Comparison of ENCODE assay signal across 15 cellular contexts in the genomic region with DNA sequence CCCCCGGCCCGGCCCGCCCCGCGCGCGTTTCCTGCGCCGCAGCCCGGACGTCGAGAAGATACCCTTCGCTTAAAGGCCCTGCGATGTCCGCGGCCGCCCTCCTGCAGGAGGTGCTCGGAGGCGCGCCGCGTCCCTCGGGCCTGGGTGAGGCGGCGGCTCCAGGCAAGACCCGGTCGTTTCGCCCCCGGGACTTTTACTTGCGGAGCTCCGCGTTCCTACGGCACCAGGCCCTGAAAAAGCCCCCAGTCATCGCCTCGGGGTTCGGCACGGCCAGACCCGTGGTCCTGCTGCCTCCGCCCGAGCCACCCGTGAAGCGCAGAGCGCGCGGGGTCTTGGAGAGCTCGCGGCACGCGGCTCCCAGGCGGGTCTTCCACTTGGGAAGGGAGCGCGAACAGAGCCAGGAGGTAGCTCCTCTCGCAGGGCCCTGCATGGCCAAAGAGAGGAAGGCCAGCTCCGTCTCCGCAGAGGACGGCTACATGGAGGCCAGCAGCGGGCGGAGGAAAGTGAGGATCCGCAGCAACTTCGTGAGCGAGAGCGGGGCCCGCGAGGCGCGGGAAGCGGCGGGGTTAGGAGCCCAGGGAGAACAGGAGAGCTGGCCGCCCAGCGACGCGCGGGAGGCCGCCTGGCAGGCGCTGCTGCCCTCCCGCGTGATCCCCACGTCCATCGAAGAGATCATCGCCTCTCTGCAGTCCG. TPM values are rescaled to one million over a fixed set of nuclear protein-coding genes. Genes with fewer than 3 reads are reported as not detected.
DNase-seq lines count a peak whose midpoint lies in the region; ATAC-seq and TF ChIP-seq lines count a peak whose summit lies in the region.
"Had no signal": no experiment of that assay in that cellular context is flagged by ENCODE, and none has a peak within 500 bp of the region (broad histone marks: within the 10 kb centered on the region; RNA-seq: fewer than 3 reads in every experiment).

No MANE protein-coding gene starts in this region.

- no peaks in the 10 kb centered on the region for H3K9me3 ChIP-seq in iPS DF 6.9 (ENCODE audit: control insufficient read depth, insufficient read depth, low read length)
- H3K9me3 ChIP-seq in uterus, result no peaks in the 10 kb centered on the region

- H3K27ac ChIP-seq in iPS DF 6.9 (ENCODE audit: low read length) (no peak overlapping the region), uterus (no peak overlapping the region)
- H3K27ac ChIP-seq: BLaER1 had no signal

- H3K4me1 Mint-ChIP-seq in osteocyte (ENCODE audit: unreplicated experiment), result peaks cover 4% of the 10 kb centered on the region
- no peaks in the 10 kb centered on the region for H3K4me1 Mint-ChIP-seq in activated T-cell treated with anti-CD3 and anti-CD28 coated beads, Interleukin-2, amount 50 U/mL, for 4 hours (ENCODE audit: low read depth)
- H3K4me1 Mint-ChIP-seq: central memory CD8-positive, alpha-beta T cell; naive B cell; stimulated activated memory B cell treated with anti-CD40 and anti-IgM and Interleukin-4, amounts not matched to agents 10 μg/mL and 1 μg/mL and 100 μg/mL, for 72 hours had no signal

- intact Hi-C loops in uterus (cut with DNase I; ENCODE audit: low total_unique reads), result no loop called here

- H3K4me3 ChIP-seq in astrocyte of the cerebellum (ENCODE audit: low read depth, low read length) (peak overlapping the region; percentile 33), iPS DF 6.9 (ENCODE audit: low read length) (peak overlapping the region; percentile 24; the same call in 1 of the 2 replicates), uterus (no peak overlapping the region)
- H3K4me3 ChIP-seq: BLaER1 had no signal

- TF ChIP-seq CTCF in astrocyte of the cerebellum (IDR thresholded peaks at IDR 0.05; ENCODE audit: low read depth, low read length, missing control alignments) (no peak), osteocyte (IDR thresholded peaks at IDR 0.05) (no peak), uterus (IDR thresholded peaks at IDR 0.05) (no peak)

- H3K27me3 ChIP-seq in iPS DF 6.9 (ENCODE audit: control insufficient read depth, insufficient read depth, low read length), result peaks cover 23% of the 10 kb centered on the region; the same call in 1 of the 2 replicates
- peaks cover 0 to 5% of the 10 kb centered on the region in 2 donors for H3K27me3 ChIP-seq in uterus
- H3K27me3 ChIP-seq: BLaER1 had no signal

- peaks cover 28% of the 10 kb centered on the region for H3K27me3 Mint-ChIP-seq in osteocyte (ENCODE audit: unreplicated experiment)
- peaks cover 21% of the 10 kb centered on the region for H3K27me3 Mint-ChIP-seq in activated T-cell treated with anti-CD3 and anti-CD28 coated beads, Interleukin-2, amount 50 U/mL, for 4 hours (ENCODE audit: low read depth)
- H3K27me3 Mint-ChIP-seq: central memory CD8-positive, alpha-beta T cell had no signal

- no peak for TF ChIP-seq POLR2A in uterus (IDR thresholded peaks at IDR 0.05)

- H3K36me3 ChIP-seq in iPS DF 6.9 (ENCODE audit: control insufficient read depth, insufficient read depth, low read length) (no peaks in the 10 kb centered on the region), uterus (no peaks in the 10 kb centered on the region)
- H3K36me3 ChIP-seq: BLaER1 had no signal

- DNase-seq in EH (ENCODE audit: low read depth) (peak; percentile 24), astrocyte of the cerebellum (ENCODE audit: low read depth) (no peak), iPS DF 6.9 (ENCODE audit: low read depth, low spot score) (no peak), osteocyte (ENCODE audit: extremely low spot score, unreplicated experiment) (no peak), uterus (no peak)
- DNase-seq in effector CD8-positive, alpha-beta T cell (lab: John Stamatoyannopoulos, UW), result no peak
- DNase-seq in activated T-cell treated with anti-CD3 and anti-CD28 coated beads, Interleukin-2, amount 50 U/mL, for 4 hours, result no peak
- DNase-seq: head of caudate nucleus, Karpas-422, naive B cell had no signal

- no peak for ATAC-seq in HG03432 (IDR thresholded peaks at IDR 0.05; ENCODE audit: unreplicated experiment)
- ATAC-seq in activated T-cell treated with anti-CD3 and anti-CD28 coated beads, Interleukin-2, amount 50 U/mL, for 4 hours, result no peak
- ATAC-seq: stimulated activated memory B cell treated with anti-CD40 and anti-IgM and Interleukin-4, amounts not matched to agents 10 μg/mL and 1 μg/mL and 100 μg/mL, for 72 hours had no signal

- H3K36me3 Mint-ChIP-seq in osteocyte (ENCODE audit: unreplicated experiment), result no peaks in the 10 kb centered on the region
- H3K36me3 Mint-ChIP-seq in activated T-cell treated with anti-CD3 and anti-CD28 coated beads, Interleukin-2, amount 50 U/mL, for 4 hours (ENCODE audit: insufficient read depth), result no peaks in the 10 kb centered on the region
- H3K36me3 Mint-ChIP-seq: stimulated activated memory B cell treated with anti-CD40 and anti-IgM and Interleukin-4, amounts not matched to agents 10 μg/mL and 1 μg/mL and 100 μg/mL, for 72 hours had no signal

- H3K4me1 ChIP-seq in iPS DF 6.9 (ENCODE audit: control insufficient read depth, insufficient read depth, low read length) (no peaks in the 10 kb centered on the region), uterus (no peaks in the 10 kb centered on the region)
- H3K4me1 ChIP-seq: BLaER1 had no signal

- WGBS in iPS DF 6.9 (ENCODE audit: insufficient coverage, insufficient read length), result no CpG with 5 or more reads among the region's 81 CpGs

- no peak overlapping the region for H3K27ac Mint-ChIP-seq in osteocyte (ENCODE audit: unreplicated experiment)
- H3K27ac Mint-ChIP-seq: stimulated activated memory B cell treated with anti-CD40 and anti-IgM and Interleukin-4, amounts not matched to agents 10 μg/mL and 1 μg/mL and 100 μg/mL, for 72 hours had no signal

- no peaks in the 10 kb centered on the region for H3K9me3 Mint-ChIP-seq in osteocyte (ENCODE audit: unreplicated experiment)
- peaks cover 4% of the 10 kb centered on the region for H3K9me3 Mint-ChIP-seq in activated T-cell treated with anti-CD3 and anti-CD28 coated beads, Interleukin-2, amount 50 U/mL, for 4 hours

- in situ Hi-C loops in astrocyte of the cerebellum (cut with HindIII; ENCODE audit: low sequenced_read_pairs), result no loop called here

- peak overlapping the region; percentile 57 for H3K4me3 Mint-ChIP-seq in osteocyte (ENCODE audit: unreplicated experiment)
- no peak overlapping the region for H3K4me3 Mint-ChIP-seq in activated T-cell treated with anti-CD3 and anti-CD28 coated beads, Interleukin-2, amount 50 U/mL, for 4 hours
- H3K4me3 Mint-ChIP-seq: central memory CD8-positive, alpha-beta T cell; naive B cell; stimulated activated memory B cell treated with anti-CD40 and anti-IgM and Interleukin-4, amounts not matched to agents 10 μg/mL and 1 μg/mL and 100 μg/mL, for 72 hours had no signal

RNA-seq across cellular contexts. Expression of gene TTC6, which starts 26.9 kb away (rescaled TPM):
- total RNA-seq in osteocyte, result not detected in 2 replicates
- total RNA-seq in uterus, result under 1 TPM in 1 of 4 donors, not detected in 3; 0.07 TPM
- not detected for total RNA-seq in activated T-cell treated with anti-CD3 and anti-CD28 coated beads, Interleukin-2, amount 50 U/mL, for 4 hours
- total RNA-seq: RPMI7951 had no signal

RNA-seq across cellular contexts. Expression of gene FOXA1, which starts 27.3 kb away (rescaled TPM):
- total RNA-seq in osteocyte, result not detected in 2 replicates
- total RNA-seq in uterus, result not detected
- under 1 TPM; 0.34 to 0.68 (median 0.35) TPM for total RNA-seq in activated T-cell treated with anti-CD3 and anti-CD28 coated beads, Interleukin-2, amount 50 U/mL, for 4 hours
- total RNA-seq: RPMI7951 had no signal

Comparison
In these comparisons a context has a peak if more than half of its experiments do, and no peak if none do; other contexts are left out.
1. H3K4me3 ChIP-seq: peak in astrocyte of the cerebellum (single experiment) and iPS DF 6.9 (single experiment); none in uterus (0 of 2).